In genomic region chr7:112798199-112799159, GRCh38 we compare ENCODE assay signal across 1 cellular context.
TF ChIP-seq lines count a peak whose summit lies in the region.

No MANE protein-coding gene starts in this region.

TF ChIP-seq in K562, 482 proteins besides CTCF, POLR2A, EP300 and RAD21 (continued from another document):
- TF ChIP-seq TEAD4 (IDR thresholded peaks at IDR 0.05; ENCODE audit: low read length) (0 out of 2 replicates have a peak, but pooled peaks have one; percentile 60), TEAD4 (CRISPR knock-in tag; IDR thresholded peaks at IDR 0.05; ENCODE audit: borderline replicate concordance) (no peak), PRMT5 (CRISPR knock-in tag; IDR thresholded peaks at IDR 0.05) (no peak), PBX2 (CRISPR knock-in tag; IDR thresholded peaks at IDR 0.05; ENCODE audit: low read depth) (no peak), PBX2 (tag; conservative IDR thresholded peaks at IDR 0.05; ENCODE audit: low read depth) (peak; percentile 40; the same call in 1 of the 2 replicates), HES1 (IDR thresholded peaks at IDR 0.05; ENCODE audit: low read depth) (peak; percentile 74), ZNF263 (CRISPR knock-in tag; IDR thresholded peaks at IDR 0.05; ENCODE audit: borderline replicate concordance) (peak; percentile 28; the same call in 1 of the 2 replicates), CBFA2T2 (conservative IDR thresholded peaks at IDR 0.05) (peak; percentile 34; the same call in 1 of the 2 replicates), ARID1B (IDR thresholded peaks at IDR 0.05) (peak; percentile 66), NR2F6 (CRISPR knock-in tag; IDR thresholded peaks at IDR 0.05) (no peak), ID3 (CRISPR knock-in tag; IDR thresholded peaks at IDR 0.05) (no peak), ID3 (tag; IDR thresholded peaks at IDR 0.05) (peak; percentile 69; the same call in 1 of the 2 replicates), MAFG (tag; conservative IDR thresholded peaks at IDR 0.05) (peak; percentile 72), TAL1 (IDR thresholded peaks at IDR 0.05) (peak; percentile 35), RCOR1 (IDR thresholded peaks at IDR 0.05; ENCODE audit: borderline replicate concordance in 1 of 2, low read depth in 2 of 2, low read length in 2 of 2) (peak in 1 of 2 experiments; percentile 56; a peak in 1 of 4 replicates), USF2 (CRISPR knock-in tag; IDR thresholded peaks at IDR 0.05) (no peak)
TF ChIP-seq in K562: peak in this region for 31.
